Comparison of ENCODE assay signal across 17 cellular contexts in genomic region chr2:15798716-15799431, GRCh38.
"Had no signal": no experiment of that assay in that cellular context is flagged by ENCODE, and none has a peak within 500 bp of the region (broad histone marks: within the 10 kb centered on the region; RNA-seq: fewer than 3 reads in every experiment).

No MANE protein-coding gene starts in this region.

- DNase-seq: activated CD4-positive, CD25-positive, alpha-beta regulatory T cell treated with anti-CD3 and anti-CD28 coated beads, Interleukin-2, amount 50 U/mL, for 72 hours; activated naive CD4-positive, alpha-beta T cell treated with Interleukin-2 at 50 U/mL for 16 hours; anterior cingulate cortex; brain microvascular endothelial cell; cerebellar nuclear complex; effector memory CD4-positive, alpha-beta T cell; left colon; mucosa of descending colon; naive thymus-derived CD4-positive, alpha-beta T cell; stimulated activated CD4-positive, alpha-beta T cell treated with anti-CD3 and anti-CD28 coated beads, Interleukin-2, amount 100 ng/mL, for 48 hours; stimulated activated naive CD4-positive, alpha-beta T cell; T-helper 1 cell; T1000; transverse colon had no signal

- ATAC-seq: activated T-helper 17 cell treated with anti-CD3 and anti-CD28 coated beads, Interleukin-2, amount 50 U/mL, for 72 hours; gastroesophageal sphincter; left colon; mucosa of descending colon; naive thymus-derived CD4-positive, alpha-beta T cell had no signal

- H3K27me3 ChIP-seq: brain microvascular endothelial cell, neutrophil, transverse colon had no signal

- H3K4me3 ChIP-seq: gastroesophageal sphincter, mucosa of descending colon, transverse colon had no signal

- H3K36me3 ChIP-seq: brain microvascular endothelial cell, gastroesophageal sphincter, neutrophil, transverse colon had no signal

- H3K27ac ChIP-seq: brain microvascular endothelial cell, gastroesophageal sphincter, neutrophil, transverse colon had no signal

- H3K9me3 ChIP-seq: gastroesophageal sphincter, mucosa of descending colon, neutrophil, transverse colon had no signal

- H3K4me1 ChIP-seq: transverse colon had no signal
